ENCODE assay signal across 1 cellular context in genomic region chr9:6771722-6772121, GRCh38.
TF ChIP-seq lines count a peak whose summit lies in the region.

No MANE protein-coding gene starts in this region.

TF ChIP-seq in WTC11, 78 proteins besides CTCF, POLR2A, EP300 and RAD21 (continued from another document):
- TF ChIP-seq, protein P1, sequence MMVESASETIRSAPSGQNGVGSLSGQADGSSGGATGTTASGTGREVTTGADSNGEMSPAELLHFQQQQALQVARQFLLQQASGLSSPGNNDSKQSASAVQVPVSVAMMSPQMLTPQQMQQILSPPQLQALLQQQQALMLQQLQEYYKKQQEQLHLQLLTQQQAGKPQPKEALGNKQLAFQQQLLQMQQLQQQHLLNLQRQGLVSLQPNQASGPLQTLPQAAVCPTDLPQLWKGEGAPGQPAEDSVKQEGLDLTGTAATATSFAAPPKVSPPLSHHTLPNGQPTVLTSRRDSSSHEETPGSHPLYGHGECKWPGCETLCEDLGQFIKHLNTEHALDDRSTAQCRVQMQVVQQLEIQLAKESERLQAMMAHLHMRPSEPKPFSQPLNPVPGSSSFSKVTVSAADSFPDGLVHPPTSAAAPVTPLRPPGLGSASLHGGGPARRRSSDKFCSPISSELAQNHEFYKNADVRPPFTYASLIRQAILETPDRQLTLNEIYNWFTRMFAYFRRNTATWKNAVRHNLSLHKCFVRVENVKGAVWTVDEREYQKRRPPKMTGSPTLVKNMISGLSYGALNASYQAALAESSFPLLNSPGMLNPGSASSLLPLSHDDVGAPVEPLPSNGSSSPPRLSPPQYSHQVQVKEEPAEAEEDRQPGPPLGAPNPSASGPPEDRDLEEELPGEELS (CRISPR knock-in tag; IDR thresholded peaks at IDR 0.05) = 0 out of 2 replicates have a peak, but pooled peaks have one; percentile 11
- TF ChIP-seq USF2 (CRISPR knock-in tag; IDR thresholded peaks at IDR 0.05) (0 out of 2 replicates have a peak, but pooled peaks have one; percentile 14), PRRX2 (CRISPR knock-in tag; IDR thresholded peaks at IDR 0.05) (no peak)
TF ChIP-seq in WTC11: peak in this region for 7.
